ENCODE assay signal across 13 cellular contexts in the genomic region with DNA sequence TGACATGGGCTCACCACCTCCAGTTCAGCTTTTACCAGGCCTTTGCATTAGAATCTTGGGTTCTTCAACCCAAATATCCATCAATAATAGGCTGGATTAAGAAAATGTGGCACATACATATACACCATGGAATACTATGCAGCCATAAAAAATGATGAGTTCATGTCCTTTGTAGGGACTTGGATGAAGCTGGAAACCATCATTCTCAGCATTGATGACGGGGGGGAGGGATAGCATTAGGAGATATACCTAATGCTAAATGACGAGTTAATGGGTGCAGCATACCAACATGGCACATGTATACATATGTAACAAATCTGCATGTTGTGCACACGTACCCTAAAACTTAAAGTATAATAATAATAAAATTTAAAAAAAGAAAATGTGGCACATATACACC. TPM values are rescaled to one million over a fixed set of nuclear protein-coding genes. Genes with fewer than 3 reads are reported as not detected.
"Had no signal": no experiment of that assay in that cellular context is flagged by ENCODE, and none has a peak within 500 bp of the region (broad histone marks: within the 10 kb centered on the region; RNA-seq: fewer than 3 reads in every experiment).

No MANE protein-coding gene starts in this region.

RNA-seq across cellular contexts. Expression of gene NNMT, which starts 45.5 kb away (rescaled TPM):
- total RNA-seq: activated B cell treated with CpG ODN at 0.5 μM for 24 hours; activated CD4-positive, alpha-beta memory T cell treated with anti-CD3 and anti-CD28 coated beads for 36 hours; activated CD4-positive, alpha-beta memory T cell treated with anti-CD3 and anti-CD28 coated beads, Interleukin-2, amount 10 ng/mL, durations not matched to agents 7 days and 5 days; activated CD4-positive, alpha-beta T cell treated with anti-CD3 and anti-CD28 coated beads for 36 hours; activated CD4-positive, alpha-beta T cell treated with anti-CD3 and anti-CD28 coated beads, Interleukin-2, amount 10 ng/mL, durations not matched to agents 24 days and 14 days; activated CD4-positive, alpha-beta T cell treated with anti-CD3 and anti-CD28 coated beads, Interleukin-2, amount 10 ng/mL, durations not matched to agents 7 days and 5 days; activated CD8-positive, alpha-beta memory T cell treated with anti-CD3 and anti-CD28 coated beads for 36 hours; activated CD8-positive, alpha-beta memory T cell treated with anti-CD3 and anti-CD28 coated beads, Interleukin-2, amount 10 ng/mL, durations not matched to agents 7 days and 5 days; activated CD8-positive, alpha-beta T cell treated with anti-CD3 and anti-CD28 coated beads for 36 hours; activated CD8-positive, alpha-beta T cell treated with anti-CD3 and anti-CD28 coated beads, Interleukin-2, amount 10 ng/mL, durations not matched to agents 7 days and 5 days; T-helper 1 cell treated with Interleukin-12 subunit alpha and Interleukin-12 subunit beta and Interleukin-4 antibody, amounts not matched to agents 30 ng/mL and 1 ng/mL, for 36 hours; T-helper 17 cell; T-helper 2 cell treated with Interferon-gamma antibody and Interleukin-4, amounts not matched to agents 100 ng/mL and 5 ng/mL, for 36 hours had no signal
